ENCODE assay signal across 8 cellular contexts in genomic region chr10:38355997-38356926, GRCh38.
DNase-seq lines count a peak whose midpoint lies in the region; ATAC-seq and TF ChIP-seq lines count a peak whose summit lies in the region.
"Not testable (repeated sequence)": the region's sequence is repeated elsewhere in the genome, so short reads cannot be mapped to it uniquely, and the experiment has no call there.

No MANE protein-coding gene starts in this region.

- peaks cover 14% of the 10 kb centered on the region for H3K4me1 Mint-ChIP-seq in CD4-positive, alpha-beta T cell (ENCODE audit: low read depth)
- not testable (repeated sequence) for H3K4me1 Mint-ChIP-seq in activated CD8-positive, alpha-beta T cell treated with anti-CD3 and anti-CD28 coated beads, Interleukin-2, amount 10 ng/mL, durations not matched to agents 7 days and 5 days (ENCODE audit: low read depth)

- POLR2A ChIA-PET in CD4-positive, alpha-beta T cell (lab: Charles Lee); activated CD8-positive, alpha-beta T cell treated with anti-CD3 and anti-CD28 coated beads, Interleukin-2, amount 10 ng/mL, durations not matched to agents 7 days and 5 days (lab: Charles Lee): not testable (repeated sequence)

- H3K27me3 Mint-ChIP-seq in CD4-positive, alpha-beta T cell; activated CD8-positive, alpha-beta T cell treated with anti-CD3 and anti-CD28 coated beads, Interleukin-2, amount 10 ng/mL, durations not matched to agents 7 days and 5 days (ENCODE audit: low read depth): not testable (repeated sequence)

- not testable (repeated sequence) for TF ChIP-seq CTCF in CD4-positive, alpha-beta T cell (IDR thresholded peaks at IDR 0.05)

- ATAC-seq in CD4-positive, alpha-beta T cell (ENCODE audit: poor library complexity) = peak; percentile 98
- ATAC-seq in GM19463 (IDR thresholded peaks at IDR 0.05; ENCODE audit: unreplicated experiment) (peak; percentile 98), HG03565 (IDR thresholded peaks at IDR 0.05; ENCODE audit: unreplicated experiment) (peak; percentile 98)
- peak; percentile 100 for ATAC-seq in activated CD8-positive, alpha-beta T cell treated with anti-CD3 and anti-CD28 coated beads, Interleukin-2, amount 10 ng/mL, durations not matched to agents 7 days and 5 days

- not testable (repeated sequence) for H3K9me3 ChIP-seq in CD4-positive, alpha-beta T cell (ENCODE audit: control insufficient read depth, low read length)

- intact Hi-C loops in CD4-positive, alpha-beta T cell (cut with DNase I, micrococcal nuclease) = loop anchor here in 1 of 2 experiments (5.0 to 10.0 kb wide), 2 partner anchors 264 to 381 kb away; partner anchors contain the start of genes ZNF25 and ZNF37A

- H3K9me3 Mint-ChIP-seq in CD4-positive, alpha-beta T cell; activated CD8-positive, alpha-beta T cell treated with anti-CD3 and anti-CD28 coated beads, Interleukin-2, amount 10 ng/mL, durations not matched to agents 7 days and 5 days (ENCODE audit: insufficient read depth): not testable (repeated sequence)

- peak overlapping the region; percentile 38 for H3K27ac ChIP-seq in CD4-positive, alpha-beta T cell (ENCODE audit: low read depth, low read length)

- H3K36me3 Mint-ChIP-seq in CD4-positive, alpha-beta T cell (ENCODE audit: low read depth) = peaks cover 27% of the 10 kb centered on the region
- H3K36me3 Mint-ChIP-seq in activated CD8-positive, alpha-beta T cell treated with anti-CD3 and anti-CD28 coated beads, Interleukin-2, amount 10 ng/mL, durations not matched to agents 7 days and 5 days (ENCODE audit: low read depth) = peaks cover 10% of the 10 kb centered on the region

- peak; percentile 63 to 86 (median 74) for DNase-seq in CD4-positive, alpha-beta T cell
- DNase-seq in NCI-H82 (lab: John Stamatoyannopoulos, UW) (peak; percentile 75), ecto neural progenitor cell (ENCODE audit: low spot score) (peak; percentile 55), medulla oblongata (ENCODE audit: extremely low spot score) (peak; percentile 85)
- peak; percentile 87 for DNase-seq in activated CD8-positive, alpha-beta T cell treated with anti-CD3 and anti-CD28 coated beads, Interleukin-2, amount 10 ng/mL, durations not matched to agents 7 days and 5 days
- peak; percentile 49 to 63 for DNase-seq in stimulated activated CD4-positive, alpha-beta T cell treated with anti-CD3 and anti-CD28 coated beads, Interleukin-4, amount 100 ng/mL, for 48 hours (ENCODE audit: low read depth in 2 of 2)

- peak overlapping the region; percentile 98 for H3K4me3 Mint-ChIP-seq in CD4-positive, alpha-beta T cell
- H3K4me3 Mint-ChIP-seq in activated CD8-positive, alpha-beta T cell treated with anti-CD3 and anti-CD28 coated beads, Interleukin-2, amount 10 ng/mL, durations not matched to agents 7 days and 5 days = peak overlapping the region; percentile 83

- H3K27me3 ChIP-seq in CD4-positive, alpha-beta T cell (ENCODE audit: control insufficient read depth, insufficient read depth, low read length) = not testable (repeated sequence)

- peak overlapping the region; percentile 98 for H3K27ac Mint-ChIP-seq in CD4-positive, alpha-beta T cell
- H3K27ac Mint-ChIP-seq in activated CD8-positive, alpha-beta T cell treated with anti-CD3 and anti-CD28 coated beads, Interleukin-2, amount 10 ng/mL, durations not matched to agents 7 days and 5 days = peak overlapping the region; percentile 96

- CTCF ChIA-PET in CD4-positive, alpha-beta T cell (lab: Charles Lee); activated CD8-positive, alpha-beta T cell treated with anti-CD3 and anti-CD28 coated beads, Interleukin-2, amount 10 ng/mL, durations not matched to agents 7 days and 5 days (lab: Charles Lee): not testable (repeated sequence)

Comparison
In these comparisons a context has a peak if more than half of its experiments do, and no peak if none do; other contexts are left out.
1. Peak in every context shown above with its lines: DNase-seq, ATAC-seq and H3K27ac ChIP-seq.